In genomic region chr4:109837014-109837413, GRCh38 we compare ENCODE assay signal across 10 cellular contexts. TPM values are rescaled to one million over a fixed set of nuclear protein-coding genes. Genes with fewer than 3 reads are reported as not detected.
"Had no signal": no experiment of that assay in that cellular context is flagged by ENCODE, and none has a peak within 500 bp of the region (broad histone marks: within the 10 kb centered on the region; RNA-seq: fewer than 3 reads in every experiment).

No MANE protein-coding gene starts in this region.

- H3K27ac Mint-ChIP-seq: H9, HFFc6, IgD-negative memory B cell had no signal

- ATAC-seq: HCT116, HepG2 had no signal

- H3K27ac ChIP-seq: GM23248, HL-60 had no signal

- H3K4me3 ChIP-seq: GM23248 had no signal

- H3K4me3 Mint-ChIP-seq: H9, HFFc6, IgD-negative memory B cell had no signal

- H3K27me3 Mint-ChIP-seq: IgD-negative memory B cell had no signal

- H3K9ac ChIP-seq: GM23248 had no signal

- H3K4me1 Mint-ChIP-seq: H9, IgD-negative memory B cell had no signal

- DNase-seq: GM23248, H9, HFFc6, KG1 had no signal

- H3K9me3 Mint-ChIP-seq: H9, HFFc6 had no signal

RNA-seq across cellular contexts. Expression of gene RRH, which starts 9.2 kb away (rescaled TPM):
- total RNA-seq: GM23248, H1, H9, HFFc6, HT1080 had no signal

RNA-seq across cellular contexts. Expression of gene LRIT3, which starts 10.9 kb away (rescaled TPM):
- total RNA-seq: H1, HepG2, HT1080 had no signal

RNA-seq across cellular contexts. Expression of gene CFI, which starts 35.2 kb away (rescaled TPM):
- total RNA-seq: H1, H9, HFFc6 had no signal
